16 cellular contexts compared by ENCODE assay signal in genomic region chr1:99173282-99173681, GRCh38.
DNase-seq lines count a peak whose midpoint lies in the region; ATAC-seq and TF ChIP-seq lines count a peak whose summit lies in the region.
"Had no signal": no experiment of that assay in that cellular context is flagged by ENCODE, and none has a peak within 500 bp of the region (broad histone marks: within the 10 kb centered on the region; RNA-seq: fewer than 3 reads in every experiment).

No MANE protein-coding gene starts in this region.

- no peak overlapping the region for H3K9ac ChIP-seq in GM23248

- no peaks in the 10 kb centered on the region for H3K9me3 ChIP-seq in GM23248 (ENCODE audit: low read depth)

- peaks cover 8% of the 10 kb centered on the region for H3K4me1 ChIP-seq in GM23248 (ENCODE audit: insufficient read depth)

- H3K79me2 ChIP-seq in GM23248 (ENCODE audit: insufficient read depth), result no peaks in the 10 kb centered on the region

- no peaks in the 10 kb centered on the region for H3K9me2 ChIP-seq in GM23248 (ENCODE audit: insufficient read depth)

- WGBS in GM23248 (ENCODE audit: low coverage in 1 of 2, low lambda C conversion rate in 2 of 2, missing lambda C conversion rate in 2 of 2), 2 experiments, result 64 to 66% methylated on average over 3 of the region's 3 CpGs

- H3K4me3 ChIP-seq in GM23248 (no peak overlapping the region), fibroblast of the aortic adventitia (ENCODE audit: low read depth, low read length) (no peak overlapping the region)
- H3K4me3 ChIP-seq: SK-N-MC had no signal

- no peaks in the 10 kb centered on the region for H4K20me1 ChIP-seq in GM23248 (ENCODE audit: insufficient read depth)

- no peaks in the 10 kb centered on the region for H3K27me3 ChIP-seq in GM23248 (replicated peaks; ENCODE audit: insufficient read depth)

- in situ Hi-C loops in GM23248 (cut with MboI), result loop anchor here (10.0 kb wide), 1 partner anchor 522 kb away; no protein-coding TSS in a partner anchor

- H2AFZ ChIP-seq in GM23248, result no peak overlapping the region

- H3K27ac ChIP-seq in GM23248, result no peak overlapping the region
- H3K27ac ChIP-seq: HL-60, SK-N-MC had no signal

- TF ChIP-seq CTCF in fibroblast of the aortic adventitia (IDR thresholded peaks at IDR 0.05; ENCODE audit: insufficient read depth, low read length), result no peak

- DNase-seq in GM23248 (peak; percentile 50), fibroblast of the aortic adventitia (ENCODE audit: low read depth) (peak; percentile 71), iPS-NIHi7 (ENCODE audit: extremely low spot score) (no peak), pons (ENCODE audit: low spot score) (no peak)
- DNase-seq: COR-L47, DMS53, KBM-7, NCI-H1048, NCI-H446 treated with DMSO at 0.1 percent for 48 hours, NCI-H748 treated with DMSO at 0.1 percent for 48 hours had no signal

- no peaks in the 10 kb centered on the region for H3F3A ChIP-seq in GM23248 (ENCODE audit: insufficient read depth)

- no peak overlapping the region for H3K4me2 ChIP-seq in GM23248 (ENCODE audit: unreplicated experiment)

- ATAC-seq in SK-N-SH treated with all-trans-retinoic acid at 6 μM for 48 hours, result peak; percentile 70
- ATAC-seq in HG03039 (IDR thresholded peaks at IDR 0.05; ENCODE audit: unreplicated experiment), result no peak
- no peak for ATAC-seq in GM21447 (IDR thresholded peaks at IDR 0.05; ENCODE audit: unreplicated experiment)
- ATAC-seq: Right ventricle myocardium inferior had no signal

- H3K36me3 ChIP-seq in GM23248 (ENCODE audit: low read depth), result no peaks in the 10 kb centered on the region

TF ChIP-seq in SK-N-SH treated with all-trans-retinoic acid at 6 μM for 48 hours, 23 proteins besides CTCF, POLR2A, EP300 and RAD21:
- TF ChIP-seq ZNF8 (CRISPR knock-in tag; IDR thresholded peaks at IDR 0.05) (no peak), ISL1 (CRISPR knock-in tag; IDR thresholded peaks at IDR 0.05) (no peak; the same call in 1 of the 2 replicates)
TF ChIP-seq in SK-N-SH treated with all-trans-retinoic acid at 6 μM for 48 hours: peak in this region for 0.

Comparison
In these comparisons a context has a peak if more than half of its experiments do, and no peak if none do; other contexts are left out.
1. DNase-seq: peak in GM23248 (single experiment) and fibroblast of the aortic adventitia (single experiment); none in iPS-NIHi7 (single experiment) and pons (single experiment).